In genomic region chr9:14277761-14278160, GRCh38 we compare ENCODE assay signal across 1 cellular context.
TF ChIP-seq lines count a peak whose summit lies in the region.

No MANE protein-coding gene starts in this region.

TF ChIP-seq in HepG2, 621 proteins besides CTCF, POLR2A, EP300 and RAD21:
- TF ChIP-seq KDM5B (CRISPR knock-in tag; IDR thresholded peaks at IDR 0.05; ENCODE audit: borderline replicate concordance), result no peak
- TF ChIP-seq ZFP82 (CRISPR knock-in tag; IDR thresholded peaks at IDR 0.05; ENCODE audit: borderline replicate concordance), result no peak
- TF ChIP-seq NR2C2 (CRISPR knock-in tag; IDR thresholded peaks at IDR 0.05; ENCODE audit: borderline replicate concordance), result no peak
- TF ChIP-seq ZNF260 (CRISPR knock-in tag; IDR thresholded peaks at IDR 0.05; ENCODE audit: borderline replicate concordance, low read depth), result no peak
- TF ChIP-seq KLF6 (CRISPR knock-in tag; IDR thresholded peaks at IDR 0.05), result no peak
- TF ChIP-seq KAT8 (CRISPR knock-in tag; IDR thresholded peaks at IDR 0.05), result no peak
- TF ChIP-seq GMEB1 (CRISPR knock-in tag; IDR thresholded peaks at IDR 0.05; ENCODE audit: borderline replicate concordance), result no peak
- TF ChIP-seq MTA3 (CRISPR knock-in tag; IDR thresholded peaks at IDR 0.05), result no peak
- no peak for TF ChIP-seq HBP1 (CRISPR knock-in tag; IDR thresholded peaks at IDR 0.05; ENCODE audit: low read depth)
- TF ChIP-seq ESRRA (CRISPR knock-in tag; IDR thresholded peaks at IDR 0.05; ENCODE audit: low read depth), result no peak
- TF ChIP-seq ZSCAN29 (CRISPR knock-in tag; conservative IDR thresholded peaks at IDR 0.05), result no peak
- TF ChIP-seq ZBTB42 (CRISPR knock-in tag; IDR thresholded peaks at IDR 0.05), result no peak
- no peak for TF ChIP-seq TBL1XR1 (IDR thresholded peaks at IDR 0.05; ENCODE audit: borderline replicate concordance, low read length, partially characterized antibody)
- TF ChIP-seq ZBTB10 (CRISPR knock-in tag; IDR thresholded peaks at IDR 0.05; ENCODE audit: borderline replicate concordance), result no peak
- no peak for TF ChIP-seq HHEX (CRISPR knock-in tag; IDR thresholded peaks at IDR 0.05)
TF ChIP-seq in HepG2: peak in this region for 0.
